ENCODE assay signal across 13 cellular contexts in genomic region chr14:79016828-79017505, GRCh38.
DNase-seq lines count a peak whose midpoint lies in the region; ATAC-seq and TF ChIP-seq lines count a peak whose summit lies in the region.
"Had no signal": no experiment of that assay in that cellular context is flagged by ENCODE, and none has a peak within 500 bp of the region (broad histone marks: within the 10 kb centered on the region; RNA-seq: fewer than 3 reads in every experiment).

No MANE protein-coding gene starts in this region.

- TF ChIP-seq CTCF in epithelial cell of esophagus (IDR thresholded peaks at IDR 0.05; ENCODE audit: insufficient read depth, low read depth, low read length, missing control alignments) (no peak), retinal pigment epithelial cell (conservative IDR thresholded peaks at IDR 0.05; ENCODE audit: low read depth, low read length) (no peak)

- no peak for ATAC-seq in HG02938 (IDR thresholded peaks at IDR 0.05; ENCODE audit: unreplicated experiment)
- ATAC-seq: GM23338, lower lobe of right lung had no signal

- no peak overlapping the region for H3K4me3 ChIP-seq in epithelial cell of esophagus (ENCODE audit: low read length)
- H3K4me3 ChIP-seq in retinal pigment epithelial cell (ENCODE audit: low read length), result no peak overlapping the region
- H3K4me3 ChIP-seq: esophagus squamous epithelium, GM23338, lower lobe of right lung, pancreas had no signal

- DNase-seq in ELR (ENCODE audit: low read depth) (peak; percentile 88), NCI-H524 treated with DMSO at 0.1 percent for 48 hours (lab: John Stamatoyannopoulos, UW) (peak; percentile 28), epithelial cell of esophagus (ENCODE audit: low read depth) (peak; percentile 47), retinal pigment epithelial cell (ENCODE audit: low read depth) (peak; percentile 58), NCI-H1436 treated with DMSO at 0.1 percent for 48 hours (lab: John Stamatoyannopoulos, UW) (no peak), NOMO-1 treated with dmso at 0.1 percent for 144 hours (lab: John Stamatoyannopoulos, UW; ENCODE audit: unreplicated experiment) (no peak)
- DNase-seq: esophagus squamous epithelium, GF-D8, lower lobe of right lung, pancreas, T-helper 9 cell had no signal

Comparison
In these comparisons a context has a peak if more than half of its experiments do, and no peak if none do; other contexts are left out.
1. DNase-seq: peak in ELR (single experiment), NCI-H524 treated with DMSO at 0.1 percent for 48 hours (single experiment), epithelial cell of esophagus (single experiment) and retinal pigment epithelial cell (single experiment); none in NCI-H1436 treated with DMSO at 0.1 percent for 48 hours (single experiment) and NOMO-1 treated with dmso at 0.1 percent for 144 hours (single experiment).